ENCODE assay signal across 2 cellular contexts in the genomic region with DNA sequence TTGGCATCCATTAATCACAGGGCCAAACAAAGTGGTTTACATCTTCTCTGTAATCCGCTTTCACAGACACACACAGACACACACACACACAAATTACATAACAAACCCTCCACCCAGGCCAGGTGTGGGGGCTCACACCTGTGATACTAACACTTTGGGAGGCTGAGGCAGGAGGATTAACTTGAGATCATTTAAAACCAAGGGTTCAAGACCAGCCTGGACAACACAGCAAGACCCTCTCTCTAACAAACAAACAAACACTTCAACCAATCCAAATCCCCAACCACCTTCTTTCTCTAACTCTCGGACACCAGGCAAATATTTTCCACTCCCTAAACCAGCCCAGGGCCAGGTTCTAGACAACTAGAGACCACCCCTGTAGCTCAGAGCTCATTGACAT.
A peak's percentile ranks its signal among the peaks of the same experiment; 100 is the strongest.
TF ChIP-seq lines count a peak whose summit lies in the region.

No MANE protein-coding gene starts in this region.

TF ChIP-seq in HepG2, 621 proteins besides CTCF, POLR2A, EP300 and RAD21 (continued from another document):
- TF ChIP-seq, protein P1, sequence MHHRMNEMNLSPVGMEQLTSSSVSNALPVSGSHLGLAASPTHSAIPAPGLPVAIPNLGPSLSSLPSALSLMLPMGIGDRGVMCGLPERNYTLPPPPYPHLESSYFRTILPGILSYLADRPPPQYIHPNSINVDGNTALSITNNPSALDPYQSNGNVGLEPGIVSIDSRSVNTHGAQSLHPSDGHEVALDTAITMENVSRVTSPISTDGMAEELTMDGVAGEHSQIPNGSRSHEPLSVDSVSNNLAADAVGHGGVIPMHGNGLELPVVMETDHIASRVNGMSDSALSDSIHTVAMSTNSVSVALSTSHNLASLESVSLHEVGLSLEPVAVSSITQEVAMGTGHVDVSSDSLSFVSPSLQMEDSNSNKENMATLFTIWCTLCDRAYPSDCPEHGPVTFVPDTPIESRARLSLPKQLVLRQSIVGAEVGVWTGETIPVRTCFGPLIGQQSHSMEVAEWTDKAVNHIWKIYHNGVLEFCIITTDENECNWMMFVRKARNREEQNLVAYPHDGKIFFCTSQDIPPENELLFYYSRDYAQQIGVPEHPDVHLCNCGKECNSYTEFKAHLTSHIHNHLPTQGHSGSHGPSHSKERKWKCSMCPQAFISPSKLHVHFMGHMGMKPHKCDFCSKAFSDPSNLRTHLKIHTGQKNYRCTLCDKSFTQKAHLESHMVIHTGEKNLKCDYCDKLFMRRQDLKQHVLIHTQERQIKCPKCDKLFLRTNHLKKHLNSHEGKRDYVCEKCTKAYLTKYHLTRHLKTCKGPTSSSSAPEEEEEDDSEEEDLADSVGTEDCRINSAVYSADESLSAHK (CRISPR knock-in tag; IDR thresholded peaks at IDR 0.05; ENCODE audit: borderline replicate concordance) = no peak

TF ChIP-seq in K562, 482 proteins besides CTCF, POLR2A, EP300 and RAD21 (continued from another document):
- TF ChIP-seq, protein P2, sequence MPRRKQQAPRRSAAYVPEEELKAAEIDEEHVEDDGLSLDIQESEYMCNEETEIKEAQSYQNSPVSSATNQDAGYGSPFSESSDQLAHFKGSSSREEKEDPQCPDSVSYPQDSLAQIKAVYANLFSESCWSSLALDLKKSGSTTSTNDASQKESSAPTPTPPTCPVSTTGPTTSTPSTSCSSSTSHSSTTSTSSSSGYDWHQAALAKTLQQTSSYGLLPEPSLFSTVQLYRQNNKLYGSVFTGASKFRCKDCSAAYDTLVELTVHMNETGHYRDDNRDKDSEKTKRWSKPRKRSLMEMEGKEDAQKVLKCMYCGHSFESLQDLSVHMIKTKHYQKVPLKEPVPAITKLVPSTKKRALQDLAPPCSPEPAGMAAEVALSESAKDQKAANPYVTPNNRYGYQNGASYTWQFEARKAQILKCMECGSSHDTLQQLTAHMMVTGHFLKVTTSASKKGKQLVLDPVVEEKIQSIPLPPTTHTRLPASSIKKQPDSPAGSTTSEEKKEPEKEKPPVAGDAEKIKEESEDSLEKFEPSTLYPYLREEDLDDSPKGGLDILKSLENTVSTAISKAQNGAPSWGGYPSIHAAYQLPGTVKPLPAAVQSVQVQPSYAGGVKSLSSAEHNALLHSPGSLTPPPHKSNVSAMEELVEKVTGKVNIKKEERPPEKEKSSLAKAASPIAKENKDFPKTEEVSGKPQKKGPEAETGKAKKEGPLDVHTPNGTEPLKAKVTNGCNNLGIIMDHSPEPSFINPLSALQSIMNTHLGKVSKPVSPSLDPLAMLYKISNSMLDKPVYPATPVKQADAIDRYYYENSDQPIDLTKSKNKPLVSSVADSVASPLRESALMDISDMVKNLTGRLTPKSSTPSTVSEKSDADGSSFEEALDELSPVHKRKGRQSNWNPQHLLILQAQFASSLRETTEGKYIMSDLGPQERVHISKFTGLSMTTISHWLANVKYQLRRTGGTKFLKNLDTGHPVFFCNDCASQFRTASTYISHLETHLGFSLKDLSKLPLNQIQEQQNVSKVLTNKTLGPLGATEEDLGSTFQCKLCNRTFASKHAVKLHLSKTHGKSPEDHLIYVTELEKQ (CRISPR knock-in tag; IDR thresholded peaks at IDR 0.05) = no peak
- TF ChIP-seq EP400 (IDR thresholded peaks at IDR 0.05) (no peak), ETS2 (tag; IDR thresholded peaks at IDR 0.05; ENCODE audit: borderline replicate concordance, poor library complexity, severe bottlenecking) (no peak), ZNF121 (CRISPR knock-in tag; conservative IDR thresholded peaks at IDR 0.05) (peak; percentile 81), SMAD1 (IDR thresholded peaks at IDR 0.05; ENCODE audit: low read depth, low read length, partially characterized antibody) (no peak), NCOA6 (IDR thresholded peaks at IDR 0.05) (no peak), TOE1 (IDR thresholded peaks at IDR 0.05; ENCODE audit: borderline replicate concordance) (no peak), TOE1 (CRISPR knock-in tag; IDR thresholded peaks at IDR 0.05; ENCODE audit: borderline replicate concordance, low read depth) (no peak), CREB1 (IDR thresholded peaks at IDR 0.05) (no peak), CREB1 (CRISPR knock-in tag; IDR thresholded peaks at IDR 0.05) (no peak), BCOR (IDR thresholded peaks at IDR 0.05) (peak; percentile 45; the same call in 1 of the 2 replicates), ZNF445 (CRISPR knock-in tag; IDR thresholded peaks at IDR 0.05; ENCODE audit: low read depth) (no peak)
- TF ChIP-seq, protein P3, sequence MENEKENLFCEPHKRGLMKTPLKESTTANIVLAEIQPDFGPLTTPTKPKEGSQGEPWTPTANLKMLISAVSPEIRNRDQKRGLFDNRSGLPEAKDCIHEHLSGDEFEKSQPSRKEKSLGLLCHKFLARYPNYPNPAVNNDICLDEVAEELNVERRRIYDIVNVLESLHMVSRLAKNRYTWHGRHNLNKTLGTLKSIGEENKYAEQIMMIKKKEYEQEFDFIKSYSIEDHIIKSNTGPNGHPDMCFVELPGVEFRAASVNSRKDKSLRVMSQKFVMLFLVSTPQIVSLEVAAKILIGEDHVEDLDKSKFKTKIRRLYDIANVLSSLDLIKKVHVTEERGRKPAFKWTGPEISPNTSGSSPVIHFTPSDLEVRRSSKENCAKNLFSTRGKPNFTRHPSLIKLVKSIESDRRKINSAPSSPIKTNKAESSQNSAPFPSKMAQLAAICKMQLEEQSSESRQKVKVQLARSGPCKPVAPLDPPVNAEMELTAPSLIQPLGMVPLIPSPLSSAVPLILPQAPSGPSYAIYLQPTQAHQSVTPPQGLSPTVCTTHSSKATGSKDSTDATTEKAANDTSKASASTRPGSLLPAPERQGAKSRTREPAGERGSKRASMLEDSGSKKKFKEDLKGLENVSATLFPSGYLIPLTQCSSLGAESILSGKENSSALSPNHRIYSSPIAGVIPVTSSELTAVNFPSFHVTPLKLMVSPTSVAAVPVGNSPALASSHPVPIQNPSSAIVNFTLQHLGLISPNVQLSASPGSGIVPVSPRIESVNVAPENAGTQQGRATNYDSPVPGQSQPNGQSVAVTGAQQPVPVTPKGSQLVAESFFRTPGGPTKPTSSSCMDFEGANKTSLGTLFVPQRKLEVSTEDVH (IDR thresholded peaks at IDR 0.05; ENCODE audit: low read depth, partially characterized antibody) = no peak
- TF ChIP-seq, protein P4, sequence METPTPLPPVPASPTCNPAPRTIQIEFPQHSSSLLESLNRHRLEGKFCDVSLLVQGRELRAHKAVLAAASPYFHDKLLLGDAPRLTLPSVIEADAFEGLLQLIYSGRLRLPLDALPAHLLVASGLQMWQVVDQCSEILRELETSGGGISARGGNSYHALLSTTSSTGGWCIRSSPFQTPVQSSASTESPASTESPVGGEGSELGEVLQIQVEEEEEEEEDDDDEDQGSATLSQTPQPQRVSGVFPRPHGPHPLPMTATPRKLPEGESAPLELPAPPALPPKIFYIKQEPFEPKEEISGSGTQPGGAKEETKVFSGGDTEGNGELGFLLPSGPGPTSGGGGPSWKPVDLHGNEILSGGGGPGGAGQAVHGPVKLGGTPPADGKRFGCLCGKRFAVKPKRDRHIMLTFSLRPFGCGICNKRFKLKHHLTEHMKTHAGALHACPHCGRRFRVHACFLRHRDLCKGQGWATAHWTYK (CRISPR knock-in tag; IDR thresholded peaks at IDR 0.05) = no peak
